Comparison of ENCODE assay signal across 8 cellular contexts in the genomic region with DNA sequence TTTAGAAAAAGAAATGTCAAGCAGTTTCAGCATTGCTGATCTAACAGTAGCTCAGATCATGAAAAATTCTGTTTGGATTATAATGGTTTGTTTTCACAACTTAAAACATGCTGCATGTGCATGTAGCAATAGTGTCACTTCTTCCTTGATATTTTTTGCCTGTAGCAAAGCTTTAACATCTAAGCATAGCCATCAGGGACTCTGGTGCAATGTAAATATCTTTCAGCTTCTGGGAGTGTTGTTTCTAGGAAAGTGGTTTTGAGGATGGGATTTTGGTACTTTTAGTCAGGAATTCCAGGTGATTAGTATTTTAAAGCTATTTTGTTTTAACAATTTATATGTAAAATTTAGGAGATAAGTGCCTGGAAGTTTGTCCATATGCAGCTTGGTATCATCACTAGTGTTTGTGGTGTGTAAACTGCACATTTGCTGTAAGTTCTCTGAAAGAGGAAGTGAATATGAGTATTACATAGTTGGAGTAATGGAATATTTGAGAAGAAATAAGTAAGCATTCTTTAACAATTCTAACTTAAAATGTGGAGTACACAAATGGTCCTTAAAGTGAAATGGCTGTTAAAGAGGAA. TPM values are rescaled to one million over a fixed set of nuclear protein-coding genes. Genes with fewer than 3 reads are reported as not detected.
A peak's percentile ranks its signal among the peaks of the same experiment; 100 is the strongest.
DNase-seq lines count a peak whose midpoint lies in the region; ATAC-seq and TF ChIP-seq lines count a peak whose summit lies in the region.

No MANE protein-coding gene starts in this region.

- H3K9ac ChIP-seq in iPS-18a (ENCODE audit: low read length) = peak overlapping the region; percentile 96

- H3K4me3 Mint-ChIP-seq in activated T-cell treated with anti-CD3 and anti-CD28 coated beads, Interleukin-2, amount 50 U/mL, for 4 hours = peak overlapping the region; percentile 99

- H3K36me3 Mint-ChIP-seq in activated T-cell treated with anti-CD3 and anti-CD28 coated beads, Interleukin-2, amount 50 U/mL, for 4 hours (ENCODE audit: insufficient read depth) = peaks cover 11% of the 10 kb centered on the region

- H3K36me3 ChIP-seq in iPS-18a (ENCODE audit: control insufficient read depth, low read depth, low read length) = no peaks in the 10 kb centered on the region

- no peaks in the 10 kb centered on the region for H3K27me3 ChIP-seq in iPS-18a (ENCODE audit: control insufficient read depth, insufficient read depth, low read length)

- H3K27me3 Mint-ChIP-seq in activated T-cell treated with anti-CD3 and anti-CD28 coated beads, Interleukin-2, amount 50 U/mL, for 4 hours (ENCODE audit: low read depth) = no peaks in the 10 kb centered on the region

- no peaks in the 10 kb centered on the region for H3K9me3 ChIP-seq in iPS-18a (ENCODE audit: control insufficient read depth, low read depth, low read length)

- no peak for DNase-seq in activated T-cell treated with anti-CD3 and anti-CD28 coated beads, Interleukin-2, amount 50 U/mL, for 4 hours
- no peak for DNase-seq in activated T-cell treated with anti-CD3 and anti-CD28 coated beads, Interleukin-2, amount 50 U/mL, for 48 hours
- no peak for DNase-seq in ecto neural progenitor cell (ENCODE audit: low spot score)
- DNase-seq in NCI-H1436 (lab: John Stamatoyannopoulos, UW) = no peak

- H3K4me1 ChIP-seq in iPS-18a (ENCODE audit: control insufficient read depth, low read depth, low read length) = peaks cover 14% of the 10 kb centered on the region

- no peaks in the 10 kb centered on the region for H3K9me3 Mint-ChIP-seq in activated T-cell treated with anti-CD3 and anti-CD28 coated beads, Interleukin-2, amount 50 U/mL, for 4 hours

- ATAC-seq in activated T-cell treated with anti-CD3 and anti-CD28 coated beads, Interleukin-2, amount 50 U/mL, for 4 hours = no peak
- no peak for ATAC-seq in GM19035 (IDR thresholded peaks at IDR 0.05; ENCODE audit: unreplicated experiment)

- peaks cover 58% of the 10 kb centered on the region for H3K4me1 Mint-ChIP-seq in activated T-cell treated with anti-CD3 and anti-CD28 coated beads, Interleukin-2, amount 50 U/mL, for 4 hours (ENCODE audit: low read depth)

- no peak overlapping the region for H3K27ac ChIP-seq in iPS-18a (ENCODE audit: low read length)
- peak overlapping the region; percentile 94 for H3K27ac ChIP-seq in temporal lobe (ENCODE audit: low read depth, low read length)

- H3K4me3 ChIP-seq in WI38 (ENCODE audit: low read depth, low read length) (peak overlapping the region; percentile 96), iPS-18a (ENCODE audit: low read length) (peak overlapping the region; percentile 99)

- no peak for TF ChIP-seq CTCF in WI38 (IDR thresholded peaks at IDR 0.05; ENCODE audit: low read depth, low read length)

RNA-seq across cellular contexts. Expression of a gene that starts 1.9 kb away (rescaled TPM):
- total RNA-seq in activated T-cell treated with anti-CD3 and anti-CD28 coated beads, Interleukin-2, amount 50 U/mL, for 4 hours = 10 to 100 TPM; 17.0 to 20.7 (median 17.4) TPM
- 59.5 TPM for total RNA-seq in temporal lobe
